Comparison of ENCODE assay signal across 1 cellular context in genomic region chr16:47424846-47425245, GRCh38.
TF ChIP-seq lines count a peak whose summit lies in the region.

No MANE protein-coding gene starts in this region.

TF ChIP-seq in WTC11, 78 proteins besides CTCF, POLR2A, EP300 and RAD21:
- TF ChIP-seq, protein P1, sequence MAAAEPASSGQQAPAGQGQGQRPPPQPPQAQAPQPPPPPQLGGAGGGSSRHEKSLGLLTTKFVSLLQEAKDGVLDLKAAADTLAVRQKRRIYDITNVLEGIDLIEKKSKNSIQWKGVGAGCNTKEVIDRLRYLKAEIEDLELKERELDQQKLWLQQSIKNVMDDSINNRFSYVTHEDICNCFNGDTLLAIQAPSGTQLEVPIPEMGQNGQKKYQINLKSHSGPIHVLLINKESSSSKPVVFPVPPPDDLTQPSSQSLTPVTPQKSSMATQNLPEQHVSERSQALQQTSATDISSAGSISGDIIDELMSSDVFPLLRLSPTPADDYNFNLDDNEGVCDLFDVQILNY (CRISPR knock-in tag; IDR thresholded peaks at IDR 0.05) = no peak
- peak; percentile 47; the same call in 1 of the 2 replicates for TF ChIP-seq FOXK1 (CRISPR knock-in tag; IDR thresholded peaks at IDR 0.05)
